8 cellular contexts compared by ENCODE assay signal in the genomic region with DNA sequence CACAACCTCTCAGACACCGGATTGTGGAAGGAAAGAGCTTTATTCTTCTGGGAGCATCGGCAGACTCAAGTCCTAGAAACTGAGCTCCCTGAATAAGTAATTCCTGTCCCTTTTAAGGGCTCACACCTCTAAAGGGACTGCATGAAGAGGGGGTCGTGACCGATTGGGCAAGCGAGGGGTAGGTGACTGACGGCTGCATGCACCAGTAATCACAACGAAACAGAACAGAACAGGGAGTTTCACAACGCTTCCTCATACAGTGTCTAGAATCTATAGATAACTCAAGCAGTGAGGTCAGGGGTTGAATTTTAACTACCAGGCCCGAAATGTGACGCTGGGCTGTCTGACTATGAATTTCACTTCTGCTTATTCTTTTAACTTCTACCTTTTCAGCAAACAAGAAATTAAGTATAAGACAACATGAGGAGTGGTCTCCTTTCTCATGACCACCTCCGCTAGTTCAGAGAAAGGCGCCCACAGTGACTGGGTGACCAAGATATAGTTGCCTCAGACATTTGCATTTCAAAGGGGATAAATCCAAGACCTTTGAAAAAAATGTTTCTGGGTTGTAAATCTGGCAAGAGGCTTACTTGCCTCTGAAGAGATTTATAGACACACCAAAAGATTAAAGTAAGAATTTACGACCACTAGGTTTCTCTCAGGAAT.
DNase-seq lines count a peak whose midpoint lies in the region; ATAC-seq and TF ChIP-seq lines count a peak whose summit lies in the region.

No MANE protein-coding gene starts in this region.

- TF ChIP-seq CTCF in OCI-LY3 (IDR thresholded peaks at IDR 0.05; ENCODE audit: low read depth, low read length): no peak
- no peak for TF ChIP-seq CTCF in PC-9 (conservative IDR thresholded peaks at IDR 0.05)
- TF ChIP-seq CTCF in endothelial cell (IDR thresholded peaks at IDR 0.05; ENCODE audit: unreplicated experiment): no peak

- H3K4me3 ChIP-seq in OCI-LY3 (ENCODE audit: low read length) (peak overlapping the region; percentile 70), PC-9 (no peak overlapping the region)

- H3K27me3 Mint-ChIP-seq in endothelial cell (ENCODE audit: unreplicated experiment): peaks cover 2% of the 10 kb centered on the region

- H3K27me3 ChIP-seq in OCI-LY3 (ENCODE audit: low read depth, low read length) (no peaks in the 10 kb centered on the region), PC-9 (ENCODE audit: insufficient read depth, low read depth) (peaks cover 9% of the 10 kb centered on the region)

- intact Hi-C loops in PC-9 (cut with micrococcal nuclease; ENCODE audit: unreplicated experiment): no loop called here

- H3K4me2 ChIP-seq in OCI-LY3 (ENCODE audit: low read length) (peak overlapping the region; percentile 86), PC-9 (no peak overlapping the region)

- POLR2A ChIA-PET in PC-9 (lab: Charles Lee; ENCODE audit: unreplicated experiment): no interaction called here

- no peaks in the 10 kb centered on the region for H3K36me3 ChIP-seq in OCI-LY3 (replicated peaks; ENCODE audit: low read depth, low read length)
- no peaks in the 10 kb centered on the region for H3K36me3 ChIP-seq in PC-9 (ENCODE audit: low read depth)

- CTCF ChIA-PET in PC-9 (lab: Charles Lee): no interaction called here

- H3K9ac ChIP-seq in OCI-LY3 (ENCODE audit: low read length): peak overlapping the region; percentile 76

- H2AFZ ChIP-seq in OCI-LY3 (ENCODE audit: low read depth, low read length) (peak overlapping the region; percentile 5; the same call in 1 of the 2 replicates), PC-9 (no peak overlapping the region)

- ATAC-seq in HG02973 (IDR thresholded peaks at IDR 0.05; ENCODE audit: unreplicated experiment): peak; percentile 95
- ATAC-seq in stimulated activated effector memory CD8-positive, alpha-beta T cell treated with anti-CD3 and anti-CD28 coated beads, Interleukin-12 subunit alpha, Interleukin-12 subunit beta, amount 100 ng/mL, for 72 hours: peak; percentile 44

- no peaks in the 10 kb centered on the region for H3K36me3 Mint-ChIP-seq in stimulated activated effector memory CD8-positive, alpha-beta T cell treated with anti-CD3 and anti-CD28 coated beads, Interleukin-12 subunit alpha, Interleukin-12 subunit beta, amount 100 ng/mL, for 72 hours
- H3K36me3 Mint-ChIP-seq in endothelial cell (ENCODE audit: low read depth, unreplicated experiment): peaks cover 6% of the 10 kb centered on the region

- no TSS peak for BruUV-seq in PC-9 (replicated peaks; lab: Mats Ljungman, UMichigan)

- H3K9me3 ChIP-seq in OCI-LY3 (ENCODE audit: insufficient read depth, low read length) (no peaks in the 10 kb centered on the region), PC-9 (ENCODE audit: insufficient read depth, low read depth) (no peaks in the 10 kb centered on the region)

- H3K4me1 ChIP-seq in OCI-LY3 (ENCODE audit: low read length) (peaks cover 39% of the 10 kb centered on the region), PC-9 (replicated peaks; ENCODE audit: insufficient read depth) (no peaks in the 10 kb centered on the region)

- H3F3A ChIP-seq in PC-9 (ENCODE audit: insufficient read depth, low read depth): no peaks in the 10 kb centered on the region

- H3K79me2 ChIP-seq in OCI-LY3 (ENCODE audit: low read length) (no peaks in the 10 kb centered on the region), PC-9 (ENCODE audit: low read depth) (no peaks in the 10 kb centered on the region)

- no peaks in the 10 kb centered on the region for H3K4me1 Mint-ChIP-seq in stimulated activated effector memory CD8-positive, alpha-beta T cell treated with anti-CD3 and anti-CD28 coated beads, Interleukin-12 subunit alpha, Interleukin-12 subunit beta, amount 100 ng/mL, for 72 hours
- no peaks in the 10 kb centered on the region for H3K4me1 Mint-ChIP-seq in endothelial cell (ENCODE audit: unreplicated experiment)

- H3K4me3 Mint-ChIP-seq in stimulated activated effector memory CD8-positive, alpha-beta T cell treated with anti-CD3 and anti-CD28 coated beads, Interleukin-12 subunit alpha, Interleukin-12 subunit beta, amount 100 ng/mL, for 72 hours: no peak overlapping the region
- H3K4me3 Mint-ChIP-seq in endothelial cell (ENCODE audit: unreplicated experiment): no peak overlapping the region

- peak; percentile 71 for DNase-seq in GM19238 (ENCODE audit: insufficient read length, low spot score)
- no peak for DNase-seq in stimulated activated effector memory CD8-positive, alpha-beta T cell treated with anti-CD3 and anti-CD28 coated beads, Interleukin-12 subunit alpha, Interleukin-12 subunit beta, amount 100 ng/mL, for 72 hours (ENCODE audit: low spot score in 2 of 2)
- DNase-seq in GOT3 (lab: John Stamatoyannopoulos, UW): no peak
- DNase-seq in PC-9: no peak
- DNase-seq in endothelial cell (ENCODE audit: low spot score): no peak
- no peak for DNase-seq in HPDE6-E6E7 (ENCODE audit: extremely low spot score)

- H3K27ac ChIP-seq in OCI-LY3 (ENCODE audit: low read length) (peak overlapping the region; percentile 88), PC-9 (no peak overlapping the region)

- H3K9me3 Mint-ChIP-seq in stimulated activated effector memory CD8-positive, alpha-beta T cell treated with anti-CD3 and anti-CD28 coated beads, Interleukin-12 subunit alpha, Interleukin-12 subunit beta, amount 100 ng/mL, for 72 hours: peaks cover 16% of the 10 kb centered on the region
- H3K9me3 Mint-ChIP-seq in endothelial cell (ENCODE audit: unreplicated experiment): no peaks in the 10 kb centered on the region

- no peaks in the 10 kb centered on the region for H4K20me1 ChIP-seq in OCI-LY3 (ENCODE audit: insufficient read depth, low read length)
- no peaks in the 10 kb centered on the region for H4K20me1 ChIP-seq in PC-9 (ENCODE audit: insufficient read depth)

- H3K27ac Mint-ChIP-seq in stimulated activated effector memory CD8-positive, alpha-beta T cell treated with anti-CD3 and anti-CD28 coated beads, Interleukin-12 subunit alpha, Interleukin-12 subunit beta, amount 100 ng/mL, for 72 hours: no peak overlapping the region
- H3K27ac Mint-ChIP-seq in endothelial cell (ENCODE audit: unreplicated experiment): no peak overlapping the region

- no peaks in the 10 kb centered on the region for H3K9me2 ChIP-seq in PC-9 (ENCODE audit: insufficient read depth)
